Comparison of ENCODE assay signal across 10 cellular contexts in the genomic region with DNA sequence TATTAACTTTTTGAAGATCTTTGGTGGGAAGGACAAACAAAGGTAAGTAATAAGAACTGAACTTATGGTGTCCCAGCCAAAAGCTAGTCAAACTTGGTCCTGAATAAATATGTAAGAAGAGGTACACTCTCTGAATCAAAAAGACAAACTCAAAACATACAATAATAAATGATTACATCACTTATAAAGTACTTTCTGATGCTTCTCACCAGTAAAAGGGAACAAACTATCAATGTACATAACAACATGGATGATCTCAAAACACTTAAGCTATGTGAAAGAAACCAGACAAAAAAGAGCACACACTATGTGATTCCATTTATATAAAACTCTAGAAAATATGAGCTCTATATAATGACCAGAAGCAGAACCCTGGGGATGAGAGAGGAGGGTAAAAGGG.
"Had no signal": no experiment of that assay in that cellular context is flagged by ENCODE, and none has a peak within 500 bp of the region (broad histone marks: within the 10 kb centered on the region; RNA-seq: fewer than 3 reads in every experiment).

No MANE protein-coding gene starts in this region.

- H3K4me1 Mint-ChIP-seq: IgD-negative memory B cell had no signal

- H3K27ac Mint-ChIP-seq: GM23338, HFFc6 had no signal

- H3K27me3 Mint-ChIP-seq: IgD-negative memory B cell had no signal

- H3K9me3 Mint-ChIP-seq: GM23338, H9, HFFc6, IgD-negative memory B cell had no signal

- H3K4me3 Mint-ChIP-seq: GM23338, H9, HFFc6, IgD-negative memory B cell had no signal

- ATAC-seq: GM23338 had no signal

- FAIRE-seq: H1, H54, HTR-8/SVneo had no signal

- H3K27ac ChIP-seq: KMS-11 had no signal

- DNase-seq: H9, HCEC 1CT, HFFc6, KBM-7 had no signal

- H3K4me3 ChIP-seq: GM23338 had no signal
